In genomic region chr16:64019339-64019738, GRCh38 we compare ENCODE assay signal across 1 cellular context.
TF ChIP-seq lines count a peak whose summit lies in the region.

No MANE protein-coding gene starts in this region.

TF ChIP-seq in GM23338, 12 proteins besides CTCF, POLR2A, EP300 and RAD21 (continued from another document):
- TF ChIP-seq REST (IDR thresholded peaks at IDR 0.05; ENCODE audit: unreplicated experiment) (no peak), ZNF331 (CRISPR knock-in tag; IDR thresholded peaks at IDR 0.05; ENCODE audit: low read depth) (no peak), POLR2AphosphoS5 (IDR thresholded peaks at IDR 0.05; ENCODE audit: low read depth) (no peak), JUNB (IDR thresholded peaks at IDR 0.05; ENCODE audit: unreplicated experiment) (no peak), ETS1 (IDR thresholded peaks at IDR 0.05) (no peak), ZNF462 (CRISPR knock-in tag; IDR thresholded peaks at IDR 0.05) (no peak), ZNF114 (CRISPR knock-in tag; IDR thresholded peaks at IDR 0.05) (no peak), EZH2 (IDR thresholded peaks at IDR 0.05; ENCODE audit: low read depth, unreplicated experiment) (no peak), EZH2phosphoT487 (IDR thresholded peaks at IDR 0.05; ENCODE audit: unreplicated experiment) (no peak), CREB1 (CRISPR knock-in tag; IDR thresholded peaks at IDR 0.05; ENCODE audit: low read depth) (no peak)
